ENCODE assay signal across 6 cellular contexts in genomic region chr11:117774553-117774952, GRCh38. TPM values are rescaled to one million over a fixed set of nuclear protein-coding genes. Genes with fewer than 3 reads are reported as not detected.
"Had no signal": no experiment of that assay in that cellular context is flagged by ENCODE, and none has a peak within 500 bp of the region (broad histone marks: within the 10 kb centered on the region; RNA-seq: fewer than 3 reads in every experiment).

No MANE protein-coding gene starts in this region.

- H3K4me3 ChIP-seq: GM23338, K562 had no signal

- ATAC-seq: GM23338, K562 had no signal

- DNase-seq: H9, HCEC 1CT, IMR-90 had no signal

RNA-seq across cellular contexts. Expression of gene DSCAML1, which starts 22.5 kb away (rescaled TPM):
- total RNA-seq: HT-29, IMR-90, K562 had no signal
- polyA plus RNA-seq: GM23338, IMR-90, K562 had no signal

RNA-seq across cellular contexts. Expression of gene FXYD2, which starts 50.0 kb away (rescaled TPM):
- total RNA-seq: IMR-90, K562 had no signal
- polyA plus RNA-seq: K562 had no signal
